In the genomic region with DNA sequence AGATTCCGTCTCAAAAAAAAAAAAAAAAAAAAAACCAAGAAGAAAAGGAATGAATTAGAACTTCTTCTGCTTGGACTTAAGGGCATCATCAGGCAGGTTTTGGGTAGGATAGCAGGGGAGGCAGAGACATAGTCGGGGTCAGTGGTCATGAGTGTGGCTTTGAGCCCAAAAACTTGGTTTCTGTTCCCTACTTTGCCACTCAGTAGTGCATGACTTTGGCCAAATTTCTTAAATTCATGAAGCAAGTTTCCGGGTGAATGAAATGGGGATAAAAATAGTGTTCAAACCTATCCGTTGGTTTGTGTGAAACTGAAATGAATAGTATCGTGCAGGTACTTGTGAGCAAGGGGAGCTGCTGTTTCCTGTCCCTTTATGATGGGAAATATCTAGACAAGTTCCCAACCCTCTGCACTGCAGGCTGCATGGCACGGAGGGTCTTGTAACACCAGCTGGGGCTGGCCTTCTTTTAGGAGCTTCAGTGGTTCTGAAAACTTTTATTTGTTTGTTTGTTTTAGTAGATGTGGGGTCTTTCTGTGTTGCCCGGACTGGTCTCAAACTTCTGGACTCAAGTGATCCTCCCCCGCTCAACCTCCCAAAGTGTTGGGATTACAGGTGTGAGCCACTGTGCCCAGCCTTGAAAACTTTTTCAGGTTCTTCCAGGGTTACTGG, we compare ENCODE assay signal across 8 cellular contexts. TPM values are rescaled to one million over a fixed set of nuclear protein-coding genes. Genes with fewer than 3 reads are reported as not detected.
DNase-seq lines count a peak whose midpoint lies in the region; ATAC-seq lines count a peak whose summit lies in the region.

No MANE protein-coding gene starts in this region.

- H3K9me3 Mint-ChIP-seq in activated CD4-positive, alpha-beta T cell treated with anti-CD3 and anti-CD28 coated beads, Interleukin-2, amount 10 ng/mL, durations not matched to agents 7 days and 5 days: no peaks in the 10 kb centered on the region
- no peaks in the 10 kb centered on the region for H3K9me3 Mint-ChIP-seq in activated naive CD8-positive, alpha-beta T cell treated with anti-CD3 and anti-CD28 coated beads for 36 hours

- H3K36me3 Mint-ChIP-seq in activated CD4-positive, alpha-beta T cell treated with anti-CD3 and anti-CD28 coated beads, Interleukin-2, amount 10 ng/mL, durations not matched to agents 7 days and 5 days (ENCODE audit: low read depth): peaks cover 41% of the 10 kb centered on the region
- H3K36me3 Mint-ChIP-seq in activated naive CD8-positive, alpha-beta T cell treated with anti-CD3 and anti-CD28 coated beads for 36 hours: peaks cover 45% of the 10 kb centered on the region

- CTCF ChIA-PET in activated CD4-positive, alpha-beta T cell treated with anti-CD3 and anti-CD28 coated beads, Interleukin-2, amount 10 ng/mL, durations not matched to agents 7 days and 5 days (lab: Charles Lee): interaction anchor here (1.3 kb wide), 1 partner anchor 28 kb away, joined by 3 read pairs; no protein-coding TSS in a partner anchor

- peak overlapping the region; percentile 88 for H3K27ac Mint-ChIP-seq in activated CD4-positive, alpha-beta T cell treated with anti-CD3 and anti-CD28 coated beads, Interleukin-2, amount 10 ng/mL, durations not matched to agents 7 days and 5 days
- H3K27ac Mint-ChIP-seq in activated naive CD8-positive, alpha-beta T cell treated with anti-CD3 and anti-CD28 coated beads for 36 hours: peak overlapping the region; percentile 76

- peaks cover 65% of the 10 kb centered on the region for H3K4me1 Mint-ChIP-seq in activated CD4-positive, alpha-beta T cell treated with anti-CD3 and anti-CD28 coated beads, Interleukin-2, amount 10 ng/mL, durations not matched to agents 7 days and 5 days
- H3K4me1 Mint-ChIP-seq in activated naive CD8-positive, alpha-beta T cell treated with anti-CD3 and anti-CD28 coated beads for 36 hours: peaks cover 53% of the 10 kb centered on the region

- no peak for DNase-seq in activated CD4-positive, alpha-beta T cell treated with anti-CD3 and anti-CD28 coated beads, Interleukin-2, amount 10 ng/mL, durations not matched to agents 7 days and 5 days
- no peak for DNase-seq in activated CD4-positive, alpha-beta T cell treated with anti-CD3 and anti-CD28 coated beads, Interleukin-2, amount 50 U/mL, for 1 hour
- no peak for DNase-seq in activated naive CD8-positive, alpha-beta T cell treated with anti-CD3 and anti-CD28 coated beads for 36 hours
- DNase-seq in mesenteric fat pad (ENCODE audit: low spot score) (peak; percentile 71), UCSD-AML1 (lab: John Stamatoyannopoulos, UW; ENCODE audit: unreplicated experiment) (no peak), LoVo (ENCODE audit: low spot score) (no peak), C1 segment of cervical spinal cord (lab: John Stamatoyannopoulos, UW) (no peak)

- ATAC-seq in HG03460 (IDR thresholded peaks at IDR 0.05; ENCODE audit: unreplicated experiment): peak; percentile 58

- POLR2A ChIA-PET in activated CD4-positive, alpha-beta T cell treated with anti-CD3 and anti-CD28 coated beads, Interleukin-2, amount 10 ng/mL, durations not matched to agents 7 days and 5 days (lab: Charles Lee): no interaction called here

- no peaks in the 10 kb centered on the region for H3K27me3 Mint-ChIP-seq in activated CD4-positive, alpha-beta T cell treated with anti-CD3 and anti-CD28 coated beads, Interleukin-2, amount 10 ng/mL, durations not matched to agents 7 days and 5 days
- no peaks in the 10 kb centered on the region for H3K27me3 Mint-ChIP-seq in activated naive CD8-positive, alpha-beta T cell treated with anti-CD3 and anti-CD28 coated beads for 36 hours

- peak overlapping the region; percentile 10 for H3K4me3 Mint-ChIP-seq in activated CD4-positive, alpha-beta T cell treated with anti-CD3 and anti-CD28 coated beads, Interleukin-2, amount 10 ng/mL, durations not matched to agents 7 days and 5 days
- peak overlapping the region; percentile 18 for H3K4me3 Mint-ChIP-seq in activated naive CD8-positive, alpha-beta T cell treated with anti-CD3 and anti-CD28 coated beads for 36 hours

RNA-seq across cellular contexts. Expression of gene NEAT1, which starts 18.4 kb away (rescaled TPM):
- total RNA-seq in activated CD4-positive, alpha-beta T cell treated with anti-CD3 and anti-CD28 coated beads, Interleukin-2, amount 10 ng/mL, durations not matched to agents 7 days and 5 days: 100 to 1,000 TPM; 463 to 610 TPM
- total RNA-seq in activated naive CD8-positive, alpha-beta T cell treated with anti-CD3 and anti-CD28 coated beads for 36 hours: 100 to 1,000 TPM; 136 to 155 TPM
- 1,527 TPM for total RNA-seq in mesenteric fat pad

RNA-seq across cellular contexts. Expression of gene FRMD8, which starts 54.5 kb away (rescaled TPM):
- 10 to 100 TPM; 49.5 to 52.1 TPM for total RNA-seq in activated CD4-positive, alpha-beta T cell treated with anti-CD3 and anti-CD28 coated beads, Interleukin-2, amount 10 ng/mL, durations not matched to agents 7 days and 5 days
- 10 to 100 TPM; 33.1 to 36.3 TPM for total RNA-seq in activated naive CD8-positive, alpha-beta T cell treated with anti-CD3 and anti-CD28 coated beads for 36 hours
- 44.0 TPM for total RNA-seq in mesenteric fat pad

RNA-seq across cellular contexts. Expression of gene MALAT1, which starts 57.9 kb away (rescaled TPM):
- 1,000 to 10,000 TPM; 7,183 to 8,252 TPM for total RNA-seq in activated CD4-positive, alpha-beta T cell treated with anti-CD3 and anti-CD28 coated beads, Interleukin-2, amount 10 ng/mL, durations not matched to agents 7 days and 5 days
- 1,000 to 10,000 TPM; 2,463 to 2,829 TPM for total RNA-seq in activated naive CD8-positive, alpha-beta T cell treated with anti-CD3 and anti-CD28 coated beads for 36 hours
- 11,495 TPM for total RNA-seq in mesenteric fat pad

RNA-seq across cellular contexts. Expression of gene SLC25A45, which starts 58.5 kb away (rescaled TPM):
- 10 to 100 TPM; 40.9 TPM for total RNA-seq in activated CD4-positive, alpha-beta T cell treated with anti-CD3 and anti-CD28 coated beads, Interleukin-2, amount 10 ng/mL, durations not matched to agents 7 days and 5 days
- total RNA-seq in activated naive CD8-positive, alpha-beta T cell treated with anti-CD3 and anti-CD28 coated beads for 36 hours: 10 to 100 TPM; 15.4 to 15.7 TPM
- total RNA-seq in mesenteric fat pad: 8.7 TPM
